In genomic region chr7:149072438-149072775, GRCh38 we compare ENCODE assay signal across 17 cellular contexts. TPM values are rescaled to one million over a fixed set of nuclear protein-coding genes. Genes with fewer than 3 reads are reported as not detected.
A peak's percentile ranks its signal among the peaks of the same experiment; 100 is the strongest.
DNase-seq lines count a peak whose midpoint lies in the region; ATAC-seq, FAIRE-seq and TF ChIP-seq lines count a peak whose summit lies in the region.
"Had no signal": no experiment of that assay in that cellular context is flagged by ENCODE, and none has a peak within 500 bp of the region (broad histone marks: within the 10 kb centered on the region; RNA-seq: fewer than 3 reads in every experiment).

No MANE protein-coding gene starts in this region.

- H3K4me1 Mint-ChIP-seq in natural killer cell (peaks cover 6 to 11% of the 10 kb centered on the region in 2 donors), T-cell (peaks cover 4 to 16% (median 8%) of the 10 kb centered on the region in 3 donors), immature natural killer cell (peaks cover 0 to 7% of the 10 kb centered on the region in 2 donors)
- peaks cover 0 to 7% of the 10 kb centered on the region in 2 donors for H3K4me1 Mint-ChIP-seq in natural killer cell treated with Interleukin-12 subunit alpha and Interleukin-12 subunit beta and Interleukin-15 and Interleukin-18, amount 100 ng/mL, for 72 hours (ENCODE audit: low read depth in 2 of 2)

- H3K27me3 ChIP-seq in upper lobe of left lung, result no peaks in the 10 kb centered on the region
- H3K27me3 ChIP-seq: upper lobe of right lung had no signal

- peaks cover 12 to 28% of the 10 kb centered on the region in 2 donors for H3K36me3 ChIP-seq in kidney (ENCODE audit: control insufficient read depth in 1 of 2, insufficient read depth in 2 of 2, low read length in 2 of 2)
- H3K36me3 ChIP-seq in upper lobe of left lung, result peaks cover 8 to 50% (median 28%) of the 10 kb centered on the region in 4 donors

- H3K9me3 ChIP-seq in kidney (ENCODE audit: control insufficient read depth in 1 of 2, low read length in 2 of 2) (no peaks in the 10 kb centered on the region), upper lobe of left lung (no peaks in the 10 kb centered on the region)
- H3K9me3 ChIP-seq: upper lobe of right lung had no signal

- H3K27ac ChIP-seq in kidney (ENCODE audit: low read depth in 2 of 2, low read length in 2 of 2) (no peak overlapping the region), upper lobe of left lung (peak overlapping the region in 1 of 4 donors; percentile 57)
- H3K27ac ChIP-seq: upper lobe of right lung had no signal

- WGBS in upper lobe of left lung, 2 donors, result 91 to 94% methylated on average over 4 of the region's 4 CpGs

- H3K9me3 Mint-ChIP-seq in natural killer cell (no peaks in the 10 kb centered on the region), T-cell (no peaks in the 10 kb centered on the region), immature natural killer cell (no peaks in the 10 kb centered on the region)
- no peaks in the 10 kb centered on the region for H3K9me3 Mint-ChIP-seq in natural killer cell treated with Interleukin-12 subunit alpha and Interleukin-12 subunit beta and Interleukin-15 and Interleukin-18, amount 100 ng/mL, for 72 hours
- H3K9me3 Mint-ChIP-seq: stimulated activated memory B cell treated with anti-CD40 and anti-IgM and Interleukin-4, amounts not matched to agents 10 μg/mL and 1 μg/mL and 100 μg/mL, for 72 hours; T-helper 1 cell treated with Interleukin-12 subunit alpha and Interleukin-12 subunit beta and Interleukin-4 antibody, amounts not matched to agents 30 μg/mL and 1 μg/mL, for 36 hours had no signal

- H3K4me1 ChIP-seq in kidney (ENCODE audit: control insufficient read depth in 1 of 2, insufficient read depth in 1 of 2, low read depth in 1 of 2, low read length in 2 of 2), result no peaks in the 10 kb centered on the region
- H3K4me1 ChIP-seq in upper lobe of left lung, result no peaks in the 10 kb centered on the region
- H3K4me1 ChIP-seq: upper lobe of right lung had no signal

- H3K4me3 Mint-ChIP-seq in natural killer cell (no peak overlapping the region), T-cell (no peak overlapping the region), immature natural killer cell (peak overlapping the region in 1 of 5 donors; percentile 38)
- no peak overlapping the region for H3K4me3 Mint-ChIP-seq in natural killer cell treated with Interleukin-12 subunit alpha and Interleukin-12 subunit beta and Interleukin-15 and Interleukin-18, amount 100 ng/mL, for 72 hours

- no peak for FAIRE-seq in kidney (lab: Jason Lieb, UNC)
- FAIRE-seq: keratinocyte had no signal

- H3K9ac ChIP-seq in kidney (ENCODE audit: low read length in 2 of 2), result no peak overlapping the region

- peak overlapping the region; percentile 38 to 83 for H3K27ac Mint-ChIP-seq in natural killer cell
- H3K27ac Mint-ChIP-seq in natural killer cell treated with Interleukin-12 subunit alpha and Interleukin-12 subunit beta and Interleukin-15 and Interleukin-18, amount 100 ng/mL, for 72 hours, result peak overlapping the region in 1 of 2 donors; percentile 72
- H3K27ac Mint-ChIP-seq in T-cell, result peak overlapping the region; percentile 23 to 78
- peak overlapping the region in 5 of 6 donors; percentile 60 to 80 (median 72) for H3K27ac Mint-ChIP-seq in immature natural killer cell
- H3K27ac Mint-ChIP-seq: stimulated activated memory B cell treated with anti-CD40 and anti-IgM and Interleukin-4, amounts not matched to agents 10 μg/mL and 1 μg/mL and 100 μg/mL, for 72 hours; T-helper 1 cell treated with Interleukin-12 subunit alpha and Interleukin-12 subunit beta and Interleukin-4 antibody, amounts not matched to agents 30 μg/mL and 1 μg/mL, for 36 hours had no signal

- POLR2A ChIA-PET in T-cell (lab: Charles Lee), result no interaction called here

- H3K27me3 Mint-ChIP-seq in natural killer cell (ENCODE audit: low read depth in 2 of 2) (no peaks in the 10 kb centered on the region), T-cell (no peaks in the 10 kb centered on the region), immature natural killer cell (ENCODE audit: low read depth in 3 of 3) (peaks cover 0 to 3% (median under 1%) of the 10 kb centered on the region in 3 donors)
- H3K27me3 Mint-ChIP-seq in natural killer cell treated with Interleukin-12 subunit alpha and Interleukin-12 subunit beta and Interleukin-15 and Interleukin-18, amount 100 ng/mL, for 72 hours, result no peaks in the 10 kb centered on the region
- H3K27me3 Mint-ChIP-seq: stimulated activated memory B cell treated with anti-CD40 and anti-IgM and Interleukin-4, amounts not matched to agents 10 μg/mL and 1 μg/mL and 100 μg/mL, for 72 hours had no signal

- H3K36me3 Mint-ChIP-seq in natural killer cell (peaks cover 8% of the 10 kb centered on the region), T-cell (peaks cover 23% of the 10 kb centered on the region), immature natural killer cell (peaks cover 4 to 30% (median 8%) of the 10 kb centered on the region in 3 donors)
- peaks cover 8% of the 10 kb centered on the region for H3K36me3 Mint-ChIP-seq in natural killer cell treated with Interleukin-12 subunit alpha and Interleukin-12 subunit beta and Interleukin-15 and Interleukin-18, amount 100 ng/mL, for 72 hours

- intact Hi-C loops in natural killer cell (cut with micrococcal nuclease), result no loop called here
- intact Hi-C loops in posterior cingulate gyrus (cut with DNase I), result no loop called here
- intact Hi-C loops in kidney (cut with DNase I), result no loop called here

- DNase-seq in natural killer cell, result no peak
- no peak for DNase-seq in natural killer cell treated with Interleukin-12 subunit alpha and Interleukin-12 subunit beta and Interleukin-15 and Interleukin-18, amount 100 ng/mL, for 72 hours (ENCODE audit: low spot score)
- DNase-seq in T-cell, result no peak
- no peak for DNase-seq in immature natural killer cell
- DNase-seq in posterior cingulate gyrus, result no peak
- DNase-seq in kidney, result no peak
- no peak for DNase-seq in NCI-H510A treated with DMSO at 0.1 percent for 48 hours (lab: John Stamatoyannopoulos, UW)
- DNase-seq in upper lobe of left lung, result no peak
- DNase-seq: Karpas-422, NCI-H1092 treated with DMSO at 0.1 percent for 48 hours, NCI-H2107, NCI-H69, upper lobe of right lung had no signal

- no peak for TF ChIP-seq EP300 in upper lobe of left lung (IDR thresholded peaks at IDR 0.05)

- ATAC-seq in natural killer cell, result no peak
- no peak for ATAC-seq in natural killer cell treated with Interleukin-12 subunit alpha and Interleukin-12 subunit beta and Interleukin-15 and Interleukin-18, amount 100 ng/mL, for 72 hours
- ATAC-seq in T-cell (replicated peaks in 1 of 4), result no peak
- no peak for ATAC-seq in upper lobe of left lung (ENCODE audit: low FRiP score in 2 of 2)
- ATAC-seq: Right ventricle myocardium inferior had no signal

- CTCF ChIA-PET in T-cell (lab: Charles Lee), result interaction anchor here in 1 of 2 donors (1.3 kb wide), 1 partner anchor 89 kb away, joined by 6 read pairs; no protein-coding TSS in a partner anchor

- no peak for TF ChIP-seq CTCF in natural killer cell (IDR thresholded peaks at IDR 0.05)
- TF ChIP-seq CTCF in kidney (IDR thresholded peaks at IDR 0.05; ENCODE audit: borderline replicate concordance, extremely low read depth, insufficient read depth), result no peak
- no peak for TF ChIP-seq CTCF in upper lobe of left lung (IDR thresholded peaks at IDR 0.05)

- no peak for TF ChIP-seq POLR2A in upper lobe of left lung (IDR thresholded peaks at IDR 0.05)

- H3K4me3 ChIP-seq in kidney (ENCODE audit: low read length in 2 of 2) (no peak overlapping the region), upper lobe of left lung (no peak overlapping the region)
- H3K4me3 ChIP-seq: upper lobe of right lung had no signal

RNA-seq across cellular contexts. Expression of gene ZNF786, which starts 18.1 kb away (rescaled TPM):
- 1 to 10 TPM; 3.2 to 9.1 (median 4.6) TPM for total RNA-seq in natural killer cell
- total RNA-seq in natural killer cell treated with Interleukin-12 subunit alpha and Interleukin-12 subunit beta and Interleukin-15 and Interleukin-18, amount 100 ng/mL, for 72 hours, result 10 to 100 TPM in 1 of 2 donors, 1 to 10 TPM in 1; 7.8 to 10.8 TPM
- 10 to 100 TPM in 3 of 5 donors, 1 to 10 TPM in 2; 6.2 to 21.1 (median 18.8) TPM for total RNA-seq in T-cell
- 10 to 100 TPM in 1 of 3 donors, 1 to 10 TPM in 2; 1.1 to 15.8 (median 2.6) TPM for polyA plus RNA-seq in immature natural killer cell
- total RNA-seq in kidney, result 8.0 TPM
- 2.6 TPM for polyA plus RNA-seq in kidney (ENCODE audit: insufficient read depth, low read depth, low replicate concordance)
- 1 to 10 TPM; 1.7 to 9.0 (median 7.6) TPM for total RNA-seq in upper lobe of left lung

RNA-seq across cellular contexts. Expression of gene PDIA4, which starts 44.1 kb away (rescaled TPM):
- total RNA-seq in natural killer cell (10 to 100 TPM; 54.0 to 82.0 (median 62.7) TPM), T-cell (10 to 100 TPM; 40.3 to 75.3 (median 68.4) TPM), kidney (159 TPM), upper lobe of left lung (100 to 1,000 TPM in 1 of 6 donors, 10 to 100 TPM in 5; 25.1 to 160 (median 77.8) TPM)
- total RNA-seq in natural killer cell treated with Interleukin-12 subunit alpha and Interleukin-12 subunit beta and Interleukin-15 and Interleukin-18, amount 100 ng/mL, for 72 hours, result 100 to 1,000 TPM; 141 to 159 TPM
- polyA plus RNA-seq in immature natural killer cell (100 to 1,000 TPM in 2 of 3 donors, 10 to 100 TPM in 1; 84.4 to 160 (median 125) TPM), kidney (ENCODE audit: insufficient read depth, low read depth, low replicate concordance) (69.9 TPM)

RNA-seq across cellular contexts. Expression of gene ZNF425, which starts 53.7 kb away (rescaled TPM):
- 1 to 10 TPM; 1.2 to 1.7 (median 1.4) TPM for total RNA-seq in natural killer cell
- total RNA-seq in natural killer cell treated with Interleukin-12 subunit alpha and Interleukin-12 subunit beta and Interleukin-15 and Interleukin-18, amount 100 ng/mL, for 72 hours, result 1 to 10 TPM in 1 of 2 donors, under 1 TPM in 1; 0.39 to 1.4 TPM
- total RNA-seq in T-cell, result 1 to 10 TPM in 4 of 5 donors, under 1 TPM in 1; 0.28 to 2.7 (median 1.9) TPM
- polyA plus RNA-seq in immature natural killer cell, result 1 to 10 TPM in 1 of 3 donors, under 1 TPM in 1, not detected in 1; 0.20 to 1.9 TPM
- 2.5 TPM for total RNA-seq in kidney
- 2.4 TPM for polyA plus RNA-seq in kidney (ENCODE audit: insufficient read depth, low read depth, low replicate concordance)
- 1 to 10 TPM; 1.4 to 3.1 (median 1.8) TPM for total RNA-seq in upper lobe of left lung
